1 cellular context compared by ENCODE assay signal in genomic region chr18:57627488-57627887, GRCh38.
TF ChIP-seq lines count a peak whose summit lies in the region.

No MANE protein-coding gene starts in this region.

TF ChIP-seq in endothelial cell of umbilical vein, 7 proteins besides CTCF, POLR2A, EP300 and RAD21:
- TF ChIP-seq POLR2AphosphoS5 (IDR thresholded peaks at IDR 0.05; ENCODE audit: insufficient read depth, low read depth, low read length) = no peak
- peak; percentile 5 for TF ChIP-seq FOS (IDR thresholded peaks at IDR 0.05; ENCODE audit: borderline replicate concordance, insufficient read depth, low read length)
- no peak for TF ChIP-seq MYC (IDR thresholded peaks at IDR 0.05; ENCODE audit: low read depth, low read length)
- TF ChIP-seq JUN (IDR thresholded peaks at IDR 0.05; ENCODE audit: borderline replicate concordance, insufficient read depth, insufficient read length, low read depth) = peak; percentile 27
- no peak for TF ChIP-seq EZH2 (IDR thresholded peaks at IDR 0.05; ENCODE audit: borderline replicate concordance, low read depth, low read length, severe bottlenecking)
TF ChIP-seq in endothelial cell of umbilical vein: peak in this region for 2.
